10 cellular contexts compared by ENCODE assay signal in genomic region chr19:590396-590745, GRCh38. TPM values are rescaled to one million over a fixed set of nuclear protein-coding genes. Genes with fewer than 3 reads are reported as not detected.
DNase-seq lines count a peak whose midpoint lies in the region; ATAC-seq and TF ChIP-seq lines count a peak whose summit lies in the region.
"Had no signal": no experiment of that assay in that cellular context is flagged by ENCODE, and none has a peak within 500 bp of the region (broad histone marks: within the 10 kb centered on the region; RNA-seq: fewer than 3 reads in every experiment).

No MANE protein-coding gene starts in this region.

- no peaks in the 10 kb centered on the region for H3K9me1 ChIP-seq in IMR-90 (ENCODE audit: insufficient read depth, low read length)

- no peak overlapping the region for H2BK15ac ChIP-seq in IMR-90 (ENCODE audit: low read depth, low read length)

- no peak overlapping the region for H4K5ac ChIP-seq in IMR-90 (ENCODE audit: low read depth, low read length)

- no peak overlapping the region for H4K91ac ChIP-seq in IMR-90 (ENCODE audit: insufficient read depth, low read depth, low read length)

- peaks cover 32% of the 10 kb centered on the region for H4K20me1 ChIP-seq in IMR-90 (ENCODE audit: insufficient read depth, low read length)

- no peak overlapping the region for H3K9ac ChIP-seq in IMR-90 (ENCODE audit: low read depth, low read length)

- peak; percentile 61 for DNase-seq in BE2C
- peak; percentile 30 for DNase-seq in IMR-90
- DNase-seq in activated naive CD4-positive, alpha-beta T cell treated with anti-CD3 and anti-CD28 coated beads, Interleukin-2, amount 50 U/mL, for 16 hours: peak; percentile 37
- peak; percentile 33 for DNase-seq in kidney tubule cell (ENCODE audit: low spot score)
- no peak for DNase-seq in spleen
- no peak for DNase-seq in hippocampal formation (lab: John Stamatoyannopoulos, UW)
- DNase-seq: stimulated activated naive B cell treated with anti-CD40 and anti-IgM and Interleukin-4, amounts not matched to agents 10 μg/mL and 1 μg/mL and 100 μg/mL, for 72 hours; SW 1271 had no signal

- dilution Hi-C loops in IMR-90 (cut with HindIII; ENCODE audit: low sequenced_read_pairs, unreplicated experiment): no loop called here

- H2BK120ac ChIP-seq in IMR-90 (ENCODE audit: low read depth, low read length): no peak overlapping the region

- no peak overlapping the region for H4K8ac ChIP-seq in IMR-90 (ENCODE audit: low read depth in 2 of 2, low read length in 2 of 2)

- H3K56ac ChIP-seq in IMR-90 (ENCODE audit: extremely low read depth, insufficient read depth, low read length): no peak overlapping the region

- H2BK20ac ChIP-seq in IMR-90 (ENCODE audit: low read depth, low read length): no peak overlapping the region

- no peaks in the 10 kb centered on the region for H3K36me3 ChIP-seq in BE2C
- H3K36me3 ChIP-seq in IMR-90 (ENCODE audit: control insufficient read depth, insufficient read depth, low read length): no peaks in the 10 kb centered on the region
- H3K36me3 ChIP-seq in spleen: no peaks in the 10 kb centered on the region

- H3K27ac ChIP-seq in IMR-90 (ENCODE audit: insufficient read depth, low read length): no peak overlapping the region
- no peak overlapping the region for H3K27ac ChIP-seq in spleen

- H3K79me1 ChIP-seq in IMR-90 (ENCODE audit: low read depth in 1 of 2, low read length in 2 of 2): no peaks in the 10 kb centered on the region

- no peak overlapping the region for H3K23ac ChIP-seq in IMR-90 (ENCODE audit: low read depth, low read length)

- H3K4me3 ChIP-seq in BE2C (ENCODE audit: low read depth, low read length) (peak overlapping the region; percentile 43), IMR-90 (ENCODE audit: insufficient read depth, low read depth, low read length) (peak overlapping the region; percentile 36), spleen (peak overlapping the region in 3 of 8 donors; percentile 18 to 62 (median 26))

- H3K4me1 ChIP-seq in BE2C (peaks cover 12% of the 10 kb centered on the region), IMR-90 (ENCODE audit: control insufficient read depth, insufficient read depth, low read length) (peaks cover 5% of the 10 kb centered on the region), spleen (peaks cover 10 to 36% (median 29%) of the 10 kb centered on the region in 6 donors)

- CTCF ChIA-PET in IMR-90 (lab: Yijun Ruan, JAX): no interaction called here

- WGBS in IMR-90 (ENCODE audit: extremely low coverage in 2 of 2, insufficient read length in 1 of 2), 2 experiments: 0% methylated on average over 42 of the region's 50 CpGs; no CpG with 5 or more reads in 1 of the 2 experiments
- 0 to 2% (median 1%) methylated on average over 10 to 50 of the region's 50 CpGs; no CpG with 5 or more reads in 1 of the 5 donors for WGBS in spleen, 5 donors

- H3K27me3 ChIP-seq in BE2C (no peaks in the 10 kb centered on the region), IMR-90 (ENCODE audit: control insufficient read depth, insufficient read depth, low read length) (peaks cover 24% of the 10 kb centered on the region), spleen (replicated peaks in 1 of 7) (peaks cover 8 to 89% (median 52%) of the 10 kb centered on the region in 7 donors)

- H2BK5ac ChIP-seq in IMR-90 (ENCODE audit: low read depth, low read length, poor library complexity, severe bottlenecking): no peak overlapping the region

- H3K9me3 ChIP-seq in BE2C (no peaks in the 10 kb centered on the region), IMR-90 (ENCODE audit: control insufficient read depth, insufficient read depth, low read length) (no peaks in the 10 kb centered on the region), spleen (no peaks in the 10 kb centered on the region)

- in situ Hi-C loops in IMR-90 (cut with MboI; ENCODE audit: low sequenced_read_pairs): no loop called here

- no peak overlapping the region for H2AK9ac ChIP-seq in IMR-90 (replicated peaks; ENCODE audit: low read depth, low read length, poor library complexity)

- peak overlapping the region; percentile 61 for H2AFZ ChIP-seq in IMR-90 (replicated peaks; ENCODE audit: low read length, poor library complexity)

- intact Hi-C loops in IMR-90 (cut with micrococcal nuclease): no loop called here
- intact Hi-C loops in spleen (cut with DNase I; ENCODE audit: low total_unique reads): no loop called here

- H3K4ac ChIP-seq in IMR-90 (ENCODE audit: low read depth, low read length): no peak overlapping the region

- TF ChIP-seq RAD21 in IMR-90 (IDR thresholded peaks at IDR 0.05; ENCODE audit: low read length): no peak

- POLR2A ChIA-PET in IMR-90 (lab: Charles Lee; ENCODE audit: unreplicated experiment): no interaction called here

- H3K14ac ChIP-seq in IMR-90 (replicated peaks; ENCODE audit: low read depth, low read length): no peak overlapping the region

- peak; percentile 19 for ATAC-seq in IMR-90 (ENCODE audit: low read depth)
- no peak for ATAC-seq in HG03354 (IDR thresholded peaks at IDR 0.05; ENCODE audit: poor library complexity, severe bottlenecking, unreplicated experiment)
- ATAC-seq in HG02678 (IDR thresholded peaks at IDR 0.05; ENCODE audit: unreplicated experiment): no peak

- H3K4me2 ChIP-seq in IMR-90 (ENCODE audit: low read depth, low read length): peak overlapping the region; percentile 64

- no peak overlapping the region for H3K18ac ChIP-seq in IMR-90 (ENCODE audit: low read depth, low read length)

- TF ChIP-seq POLR2A in IMR-90 (IDR thresholded peaks at IDR 0.05; ENCODE audit: low read depth, low read length): no peak
- no peak for TF ChIP-seq POLR2A in spleen (IDR thresholded peaks at IDR 0.05)

- no TSS peak for BruUV-seq in IMR-90 (replicated peaks; lab: Mats Ljungman, UMichigan)

- TF ChIP-seq CTCF in BE2C (IDR thresholded peaks at IDR 0.05; ENCODE audit: low read depth, low read length) (no peak), IMR-90 (conservative IDR thresholded peaks at IDR 0.05; ENCODE audit: low read depth, low read length) (no peak), spleen (IDR thresholded peaks at IDR 0.05 in 8 of 11, conservative IDR thresholded peaks at IDR 0.05 in 3 of 11) (no peak)

- H2AK5ac ChIP-seq in IMR-90 (ENCODE audit: low read depth, low read length): no peak overlapping the region

TF ChIP-seq in IMR-90, 13 proteins besides CTCF, POLR2A, EP300 and RAD21:
- TF ChIP-seq NFE2L2 (IDR thresholded peaks at IDR 0.05; ENCODE audit: low read depth, low read length) (no peak), RFX5 (IDR thresholded peaks at IDR 0.05; ENCODE audit: low read depth, low read length) (no peak), RCOR1 (IDR thresholded peaks at IDR 0.05; ENCODE audit: insufficient replicate concordance, low read length) (no peak), SMC3 (IDR thresholded peaks at IDR 0.05; ENCODE audit: low read depth, low read length) (no peak), ELK1 (IDR thresholded peaks at IDR 0.05; ENCODE audit: borderline replicate concordance, low read depth, low read length) (no peak)

RNA-seq across cellular contexts. Expression of gene HCN2, which starts 0.7 kb away (rescaled TPM):
- polyA plus RNA-seq in BE2C (2012; ENCODE audit: insufficient read depth, insufficient read length, low read depth): 15.2 TPM
- total RNA-seq in IMR-90 (2012; rRNA removed) (0.56 and 0.72 TPM in 2 replicates), spleen (1 to 10 TPM in 1 of 7 donors, under 1 TPM in 4, not detected in 2; 0.19 to 1.1 (median 0.54) TPM)
- polyA plus RNA-seq in IMR-90 (2012; rRNA removed) (2.0 and 2.6 TPM in 2 replicates), spleen (under 1 TPM; 0.09 to 0.19 (median 0.11) TPM)
- polyA plus RNA-seq in IMR-90 (2012; cell fraction: cytosol; rRNA removed): 1.5 and 5.2 TPM in 2 replicates
- 1.3 and 4.0 TPM in 2 replicates for polyA plus RNA-seq in IMR-90 (2012; cell fraction: nucleus; rRNA removed; ENCODE audit: low replicate concordance)

RNA-seq across cellular contexts. Expression of gene BSG, which starts 18.0 kb away (rescaled TPM):
- polyA plus RNA-seq in BE2C (2012; ENCODE audit: insufficient read depth, insufficient read length, low read depth): 2,598 TPM
- 129 and 130 TPM in 2 replicates for total RNA-seq in IMR-90 (2012; rRNA removed)
- polyA plus RNA-seq in IMR-90 (2012; rRNA removed): 698 and 994 TPM in 2 replicates
- 596 and 943 TPM in 2 replicates for polyA plus RNA-seq in IMR-90 (2012; cell fraction: cytosol; rRNA removed)
- 294 and 438 TPM in 2 replicates for polyA plus RNA-seq in IMR-90 (2012; cell fraction: nucleus; rRNA removed; ENCODE audit: low replicate concordance)
- 100 to 1,000 TPM; 180 to 307 (median 274) TPM for total RNA-seq in spleen
- 100 to 1,000 TPM in 2 of 3 donors, 10 to 100 TPM in 1; 95.3 to 141 (median 139) TPM for polyA plus RNA-seq in spleen

RNA-seq across cellular contexts. Expression of gene POLRMT, which starts 43.0 kb away (rescaled TPM):
- 246 TPM for polyA plus RNA-seq in BE2C (2012; ENCODE audit: insufficient read depth, insufficient read length, low read depth)
- 9.9 and 10.3 TPM in 2 replicates for total RNA-seq in IMR-90 (2012; rRNA removed)
- polyA plus RNA-seq in IMR-90 (2012; rRNA removed): 29.6 and 44.6 TPM in 2 replicates
- 13.8 and 22.8 TPM in 2 replicates for polyA plus RNA-seq in IMR-90 (2012; cell fraction: cytosol; rRNA removed)
- polyA plus RNA-seq in IMR-90 (2012; cell fraction: nucleus; rRNA removed; ENCODE audit: low replicate concordance): 96.1 and 272 TPM in 2 replicates
- total RNA-seq in spleen: 10 to 100 TPM; 28.6 to 55.6 (median 49.7) TPM
- polyA plus RNA-seq in spleen: 100 to 1,000 TPM in 2 of 3 donors, 10 to 100 TPM in 1; 67.8 to 105 (median 102) TPM

RNA-seq across cellular contexts. Expression of gene GZMM, which starts 46.5 kb away (rescaled TPM):
- polyA plus RNA-seq in BE2C (2012; ENCODE audit: insufficient read depth, insufficient read length, low read depth): 4.1 TPM
- total RNA-seq in IMR-90 (2012; rRNA removed) (not detected in 2 replicates), spleen (10 to 100 TPM in 4 of 7 donors, 1 to 10 TPM in 3; 3.9 to 19.5 (median 13.5) TPM)
- polyA plus RNA-seq in IMR-90 (2012; rRNA removed) (0.11 and 0.24 TPM in 2 replicates), spleen (10 to 100 TPM in 2 of 3 donors, 1 to 10 TPM in 1; 9.4 to 19.1 (median 16.3) TPM)
- polyA plus RNA-seq in IMR-90 (2012; cell fraction: cytosol; rRNA removed): 0.23 and 0.81 TPM in 2 replicates
- polyA plus RNA-seq in IMR-90 (2012; cell fraction: nucleus; rRNA removed; ENCODE audit: low replicate concordance): 0.11 and 0.50 TPM in 2 replicates

RNA-seq across cellular contexts. Expression of gene FGF22, which starts 49.3 kb away (rescaled TPM):
- 3.8 TPM for polyA plus RNA-seq in BE2C (2012; ENCODE audit: insufficient read depth, insufficient read length, low read depth)
- total RNA-seq in IMR-90 (2012; rRNA removed) (not detected in 2 replicates), spleen (under 1 TPM in 2 of 7 donors, not detected in 5; 0.27 to 0.61 TPM)
- polyA plus RNA-seq in IMR-90 (2012; rRNA removed) (0.14 and 0.24 TPM in 2 replicates), spleen (under 1 TPM in 2 of 3 donors, not detected in 1; 0.10 to 0.20 TPM)
- polyA plus RNA-seq in IMR-90 (2012; cell fraction: cytosol; rRNA removed): 0.21 and 0.22 TPM in 2 replicates
- polyA plus RNA-seq in IMR-90 (2012; cell fraction: nucleus; rRNA removed; ENCODE audit: low replicate concordance): 0.40 and 2.1 TPM in 2 replicates

Comparison
In these comparisons a context has a peak if more than half of its experiments do, and no peak if none do; other contexts are left out.
1. DNase-seq: peak in BE2C (single experiment), IMR-90 (single experiment), activated naive CD4-positive, alpha-beta T cell treated with anti-CD3 and anti-CD28 coated beads, Interleukin-2, amount 50 U/mL, for 16 hours (single experiment) and kidney tubule cell (single experiment); none in spleen (single experiment) and hippocampal formation (0 of 2).